Comparison of ENCODE assay signal across 8 cellular contexts in the genomic region with DNA sequence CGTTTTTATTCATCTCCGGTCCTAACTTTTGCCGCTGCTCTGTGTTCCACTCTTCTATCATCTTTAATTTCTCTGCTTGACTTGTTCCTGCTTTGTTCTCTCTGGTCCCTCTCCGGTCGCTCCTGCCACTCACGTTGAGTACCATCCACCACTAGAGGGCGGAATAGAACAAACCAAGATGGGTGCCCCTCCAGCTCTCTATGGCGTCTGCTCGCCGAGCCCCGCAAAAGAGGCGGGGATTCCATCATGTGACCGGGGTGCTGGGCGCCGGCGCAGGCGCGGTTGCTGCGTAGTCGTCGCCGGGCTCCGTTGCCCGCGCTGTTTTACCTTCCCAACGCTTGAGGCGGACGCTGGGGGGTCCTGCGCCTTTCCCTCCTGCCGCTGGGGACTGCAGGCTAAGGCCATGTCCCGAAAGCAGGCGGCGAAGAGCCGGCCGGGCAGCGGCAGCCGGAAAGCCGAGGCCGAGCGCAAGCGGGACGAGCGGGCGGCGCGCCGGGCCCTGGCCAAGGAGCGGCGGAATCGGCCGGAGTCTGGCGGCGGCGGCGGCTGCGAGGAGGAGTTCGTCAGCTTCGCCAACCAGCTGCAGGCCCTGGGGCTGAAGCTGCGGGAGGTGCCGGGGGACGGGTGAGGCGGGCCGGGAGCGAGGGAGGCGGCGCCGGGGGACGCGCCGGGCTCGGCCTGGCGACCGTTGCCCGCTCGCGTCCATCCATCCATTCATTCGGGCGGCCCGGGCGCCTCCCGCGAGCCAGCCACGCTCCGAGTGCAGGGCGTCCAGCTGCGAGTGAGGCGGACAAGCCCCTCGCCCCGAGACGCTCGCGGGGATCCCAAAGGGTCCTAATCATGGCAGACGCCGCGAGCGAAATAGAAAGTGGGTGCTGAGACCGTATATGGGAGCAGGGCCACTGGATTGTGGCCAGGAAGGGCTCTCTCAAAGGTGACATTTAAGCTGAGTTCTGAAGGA. TPM values are rescaled to one million over a fixed set of nuclear protein-coding genes. Genes with fewer than 3 reads are reported as not detected.
DNase-seq lines count a peak whose midpoint lies in the region; ATAC-seq and TF ChIP-seq lines count a peak whose summit lies in the region.

A gene with protein sequence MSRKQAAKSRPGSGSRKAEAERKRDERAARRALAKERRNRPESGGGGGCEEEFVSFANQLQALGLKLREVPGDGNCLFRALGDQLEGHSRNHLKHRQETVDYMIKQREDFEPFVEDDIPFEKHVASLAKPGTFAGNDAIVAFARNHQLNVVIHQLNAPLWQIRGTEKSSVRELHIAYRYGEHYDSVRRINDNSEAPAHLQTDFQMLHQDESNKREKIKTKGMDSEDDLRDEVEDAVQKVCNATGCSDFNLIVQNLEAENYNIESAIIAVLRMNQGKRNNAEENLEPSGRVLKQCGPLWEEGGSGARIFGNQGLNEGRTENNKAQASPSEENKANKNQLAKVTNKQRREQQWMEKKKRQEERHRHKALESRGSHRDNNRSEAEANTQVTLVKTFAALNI (plus strand): TSS at position 285 of the 961 bp plus-strand sequence. CDS start 119 bp downstream, at position 404.

- BruUV-seq in IMR-90 (replicated peaks; lab: Mats Ljungman, UMichigan), result no TSS peak
- no TSS peak for BruUV-seq in OCI-LY7 (replicated peaks; lab: Mats Ljungman, UMichigan)

- 1% methylated on average over 62 of the region's 97 CpGs; no CpG with 5 or more reads in 1 of the 2 experiments for WGBS in IMR-90 (ENCODE audit: extremely low coverage in 2 of 2, insufficient read length in 1 of 2), 2 experiments

- H4K91ac ChIP-seq in IMR-90 (ENCODE audit: insufficient read depth, low read depth, low read length), result peak within 1 kb of the TSS; percentile 81

- peak within 1 kb of the TSS; percentile 93 for H3K4me2 ChIP-seq in IMR-90 (ENCODE audit: low read depth, low read length)
- peak within 1 kb of the TSS; percentile 76 for H3K4me2 ChIP-seq in OCI-LY7 (ENCODE audit: low read length)

- TF ChIP-seq POLR2A in IMR-90 (IDR thresholded peaks at IDR 0.05; ENCODE audit: low read depth, low read length), result peak; percentile 83

- H2BK120ac ChIP-seq in IMR-90 (ENCODE audit: low read depth, low read length), result peak within 1 kb of the TSS; percentile 89

- peak; percentile 49 for TF ChIP-seq RAD21 in IMR-90 (IDR thresholded peaks at IDR 0.05; ENCODE audit: low read length)

- no peaks in the 10 kb centered on the region for H3K9me2 ChIP-seq in OCI-LY7 (ENCODE audit: insufficient read depth, low read length)

- 0 out of 3 replicates have a peak within 1 kb of the TSS, but pooled peaks have one; percentile 62 for H2BK15ac ChIP-seq in IMR-90 (ENCODE audit: low read depth, low read length)

- H3K9me3 ChIP-seq in IMR-90 (ENCODE audit: control insufficient read depth, insufficient read depth, low read length) (no peaks in the 10 kb centered on the region), OCI-LY7 (ENCODE audit: low read length) (no peaks in the 10 kb centered on the region), mucosa of descending colon (no peaks in the 10 kb centered on the region)

- H2AK5ac ChIP-seq in IMR-90 (ENCODE audit: low read depth, low read length), result peak within 1 kb of the TSS; percentile 53; the same call in 1 of the 2 replicates

- H3K36me3 ChIP-seq in IMR-90 (ENCODE audit: control insufficient read depth, insufficient read depth, low read length) (no peaks in the 10 kb centered on the region), OCI-LY7 (ENCODE audit: insufficient read depth, low read length) (peaks cover 13% of the 10 kb centered on the region), mucosa of descending colon (ENCODE audit: low read depth) (peaks cover 7% of the 10 kb centered on the region)

- peak; percentile 93 for TF ChIP-seq CTCF in IMR-90 (conservative IDR thresholded peaks at IDR 0.05; ENCODE audit: low read depth, low read length)
- TF ChIP-seq CTCF in OCI-LY7 (conservative IDR thresholded peaks at IDR 0.05; ENCODE audit: low read length), result peak; percentile 88
- TF ChIP-seq CTCF in epithelial cell of esophagus (IDR thresholded peaks at IDR 0.05; ENCODE audit: insufficient read depth, low read depth, low read length, missing control alignments), result peak; percentile 93
- peak; percentile 89 for TF ChIP-seq CTCF in mucosa of descending colon (IDR thresholded peaks at IDR 0.05)

- peak within 1 kb of the TSS; percentile 74 for H4K5ac ChIP-seq in IMR-90 (ENCODE audit: low read depth, low read length)

- H3K4me3 ChIP-seq in IMR-90 (ENCODE audit: insufficient read depth, low read depth, low read length), result peak within 1 kb of the TSS; percentile 92
- H3K4me3 ChIP-seq in OCI-LY7 (ENCODE audit: low read depth, low read length, poor library complexity, severe bottlenecking), result peak within 1 kb of the TSS; percentile 88
- H3K4me3 ChIP-seq in epithelial cell of esophagus (ENCODE audit: low read length), result peak within 1 kb of the TSS; percentile 70
- peak within 1 kb of the TSS; percentile 77 for H3K4me3 ChIP-seq in mucosa of descending colon

- dilution Hi-C loops in IMR-90 (cut with HindIII; ENCODE audit: low sequenced_read_pairs, unreplicated experiment), result no loop called here

- peak; percentile 93 for DNase-seq in DMS153 (lab: John Stamatoyannopoulos, UW)
- DNase-seq in IMR-90, result peak; percentile 97
- peak; percentile 99 for DNase-seq in OCI-LY7 (ENCODE audit: low spot score)
- peak; percentile 94 for DNase-seq in activated T-cell treated with anti-CD3 and anti-CD28 coated beads for 24 hours (ENCODE audit: low read depth)
- DNase-seq in epithelial cell of esophagus (ENCODE audit: low read depth), result peak; percentile 98
- DNase-seq in mucosa of descending colon, result peak; percentile 95 to 97 (median 96)
- DNase-seq in stimulated activated CD8-positive, alpha-beta memory T cell treated with anti-CD3 and anti-CD28 coated beads, Interleukin-4, amount 100 ng/mL, for 24 hours (ENCODE audit: low read depth), result peak; percentile 92

- intact Hi-C loops in IMR-90 (cut with micrococcal nuclease), result loop anchor here (1.0 to 10.0 kb wide), 3 partner anchors 117 to 218 kb away; partner anchors contain the start of gene HTR6
- intact Hi-C loops in OCI-LY7 (cut with micrococcal nuclease; ENCODE audit: unreplicated experiment), result no loop called here
- intact Hi-C loops in mucosa of descending colon (cut with DNase I, micrococcal nuclease), result no loop called here

- peak within 1 kb of the TSS; percentile 98 for H3K23ac ChIP-seq in IMR-90 (ENCODE audit: low read depth, low read length)

- H3K18ac ChIP-seq in IMR-90 (ENCODE audit: low read depth, low read length), result peak within 1 kb of the TSS; percentile 55; the same call in 1 of the 2 replicates

- ATAC-seq in GM21528 (IDR thresholded peaks at IDR 0.05; ENCODE audit: low FRiP score, unreplicated experiment) (peak; percentile 85), IMR-90 (ENCODE audit: low read depth) (peak; percentile 95), mucosa of descending colon (peak; percentile 96)

- H4K20me1 ChIP-seq in IMR-90 (ENCODE audit: insufficient read depth, low read length), result peaks cover 34% of the 10 kb centered on the region; the same call in 1 of the 2 replicates
- 0 out of 2 replicates have a peak, but pooled peaks cover 10% of the 10 kb centered on the region for H4K20me1 ChIP-seq in OCI-LY7 (ENCODE audit: insufficient read depth, low read length)

- peaks cover 8% of the 10 kb centered on the region for H3K9me1 ChIP-seq in IMR-90 (ENCODE audit: insufficient read depth, low read length)

- H3K4me1 ChIP-seq in IMR-90 (ENCODE audit: control insufficient read depth, insufficient read depth, low read length), result peaks cover 6% of the 10 kb centered on the region
- H3K4me1 ChIP-seq in OCI-LY7 (ENCODE audit: insufficient read depth, low read length, poor library complexity, severe bottlenecking), result peaks cover 19% of the 10 kb centered on the region
- peaks cover 19% of the 10 kb centered on the region for H3K4me1 ChIP-seq in mucosa of descending colon (ENCODE audit: low read depth)

- H3K79me1 ChIP-seq in IMR-90 (ENCODE audit: low read depth in 1 of 2, low read length in 2 of 2), result peaks cover 15 to 37% of the 10 kb centered on the region in 2 experiments

- H2BK20ac ChIP-seq in IMR-90 (ENCODE audit: low read depth, low read length), result no peak within 1 kb of the TSS

- peak within 1 kb of the TSS; percentile 77 for H2AK9ac ChIP-seq in IMR-90 (replicated peaks; ENCODE audit: low read depth, low read length, poor library complexity)

- H2BK5ac ChIP-seq in IMR-90 (ENCODE audit: low read depth, low read length, poor library complexity, severe bottlenecking), result peak within 1 kb of the TSS; percentile 91

- peak within 1 kb of the TSS; percentile 85 for H3K9ac ChIP-seq in IMR-90 (ENCODE audit: low read depth, low read length)

- H2AFZ ChIP-seq in IMR-90 (replicated peaks; ENCODE audit: low read length, poor library complexity) (peak within 1 kb of the TSS; percentile 98), OCI-LY7 (ENCODE audit: low read length) (peak within 1 kb of the TSS; percentile 99)

- peaks cover 40% of the 10 kb centered on the region; the same call in 1 of the 2 replicates for H3K79me2 ChIP-seq in OCI-LY7 (ENCODE audit: insufficient read depth, low read depth, low read length)

- H3K4ac ChIP-seq in IMR-90 (ENCODE audit: low read depth, low read length), result peak within 1 kb of the TSS; percentile 78

- H3K27ac ChIP-seq in IMR-90 (ENCODE audit: insufficient read depth, low read length), result peak within 1 kb of the TSS; percentile 86
- peak within 1 kb of the TSS; percentile 66 for H3K27ac ChIP-seq in OCI-LY7 (ENCODE audit: low read depth, low read length, poor library complexity, severe bottlenecking)

- H4K8ac ChIP-seq in IMR-90 (ENCODE audit: low read depth in 2 of 2, low read length in 2 of 2), result peak within 1 kb of the TSS; percentile 89 to 97

- POLR2A ChIA-PET in IMR-90 (lab: Charles Lee; ENCODE audit: unreplicated experiment), result no interaction called here
- POLR2A ChIA-PET in OCI-LY7 (lab: Charles Lee), result interaction anchor here (0.6 to 2.0 kb wide), 3 partner anchors 9 to 702 kb away, joined by 3 to 7 read pairs (median 3); no protein-coding TSS in a partner anchor

- H3K27me3 ChIP-seq in IMR-90 (ENCODE audit: control insufficient read depth, insufficient read depth, low read length), result no peaks in the 10 kb centered on the region; the same call in 1 of the 2 replicates

- in situ Hi-C loops in IMR-90 (cut with MboI; ENCODE audit: low sequenced_read_pairs), result no loop called here

- peak within 1 kb of the TSS; percentile 84 for H3K14ac ChIP-seq in IMR-90 (replicated peaks; ENCODE audit: low read depth, low read length)

- peak within 1 kb of the TSS; percentile 75 for H3K56ac ChIP-seq in IMR-90 (ENCODE audit: extremely low read depth, insufficient read depth, low read length)

- CTCF ChIA-PET in IMR-90 (lab: Yijun Ruan, JAX), result interaction anchor here (0.6 to 1.0 kb wide), 3 partner anchors 9 to 990 kb away, joined by 3 to 5 read pairs (median 4); no protein-coding TSS in a partner anchor
- CTCF ChIA-PET in OCI-LY7 (lab: Charles Lee; ENCODE audit: unreplicated experiment), result interaction anchor here (0.9 to 1.1 kb wide), 2 partner anchors 12 to 92 kb away, joined by 3 to 4 read pairs; no protein-coding TSS in a partner anchor

RNA-seq across cellular contexts. Expression of the gene that starts here (rescaled TPM):
- total RNA-seq in IMR-90 (2012; rRNA removed), result 2.9 and 6.1 TPM in 2 replicates
- polyA plus RNA-seq in IMR-90 (2012; rRNA removed), result 2.6 and 3.1 TPM in 2 replicates
- 0.89 and 1.4 TPM in 2 replicates for polyA plus RNA-seq in IMR-90 (2012; cell fraction: cytosol; rRNA removed)
- 4.3 and 10.2 TPM in 2 replicates for polyA plus RNA-seq in IMR-90 (2012; cell fraction: nucleus; rRNA removed; ENCODE audit: low replicate concordance)
- total RNA-seq in OCI-LY7 (2014; rRNA removed; shearing (Covaris generic)), result 5.6 and 7.3 TPM in 2 replicates
- 12.2 and 14.7 TPM in 2 replicates for total RNA-seq in OCI-LY7 (2022)
- 10 to 100 TPM in 2 of 3 donors, 1 to 10 TPM in 1; 7.8 to 15.4 (median 11.6) TPM for total RNA-seq in mucosa of descending colon

Comparison
In these comparisons a context has a peak if more than half of its experiments do, and no peak if none do; other contexts are left out.
1. Peak in every context shown above with its lines: DNase-seq, ATAC-seq, H3K4me3 ChIP-seq and H3K27ac ChIP-seq.